23 cellular contexts compared by ENCODE assay signal in genomic region chr5:158054073-158054387, GRCh38.
"Had no signal": no experiment of that assay in that cellular context is flagged by ENCODE, and none has a peak within 500 bp of the region (broad histone marks: within the 10 kb centered on the region; RNA-seq: fewer than 3 reads in every experiment).

No MANE protein-coding gene starts in this region.

- ATAC-seq: gastrocnemius medialis; left cardiac atrium; left lung; naive thymus-derived CD4-positive, alpha-beta T cell; stimulated activated naive CD8-positive, alpha-beta T cell treated with anti-CD3 and anti-CD28 coated beads, Interleukin-15, amount 100 ng/mL, for 72 hours; upper lobe of right lung had no signal

- H3K4me3 Mint-ChIP-seq: naive thymus-derived CD4-positive, alpha-beta T cell; stimulated activated naive CD8-positive, alpha-beta T cell treated with anti-CD3 and anti-CD28 coated beads, Interleukin-15, amount 100 ng/mL, for 72 hours had no signal

- H3K4me1 Mint-ChIP-seq: naive thymus-derived CD4-positive, alpha-beta T cell; stimulated activated naive CD8-positive, alpha-beta T cell treated with anti-CD3 and anti-CD28 coated beads, Interleukin-15, amount 100 ng/mL, for 72 hours had no signal

- H3K27ac ChIP-seq: dorsolateral prefrontal cortex, gastrocnemius medialis, left lung, right lobe of liver, suprapubic skin, transverse colon, upper lobe of right lung, vagina had no signal

- H3K4me3 ChIP-seq: dorsolateral prefrontal cortex, gastrocnemius medialis, left lung, pancreas, right lobe of liver, suprapubic skin, transverse colon, upper lobe of right lung, vagina had no signal

- H3K9me3 Mint-ChIP-seq: naive thymus-derived CD4-positive, alpha-beta T cell; stimulated activated naive CD8-positive, alpha-beta T cell treated with anti-CD3 and anti-CD28 coated beads, Interleukin-15, amount 100 ng/mL, for 72 hours had no signal

- DNase-seq: dorsolateral prefrontal cortex; effector CD4-positive, alpha-beta T cell; gastrocnemius medialis; head of caudate nucleus; kidney; left cardiac atrium; left lung; mesenchymal stem cell; midbrain; naive thymus-derived CD4-positive, alpha-beta T cell; occipital lobe; right lobe of liver; small intestine; stimulated activated CD4-positive, alpha-beta T cell treated with anti-CD3 and anti-CD28 coated beads, Interleukin-1b, Interleukin-23, amount 100 ng/mL, for 48 hours; stimulated activated CD4-positive, alpha-beta T cell treated with anti-CD3 and anti-CD28 coated beads, Interleukin-4, amount 100 ng/mL, for 1 hour; stimulated activated CD8-positive, alpha-beta memory T cell treated with anti-CD3 and anti-CD28 coated beads, Interleukin-4, amount 100 ng/mL, for 48 hours; stimulated activated naive CD4-positive, alpha-beta T cell; stimulated activated naive CD8-positive, alpha-beta T cell treated with anti-CD3 and anti-CD28 coated beads, Interleukin-15, amount 100 ng/mL, for 72 hours; transverse colon; upper lobe of right lung had no signal

- H3K36me3 ChIP-seq: gastrocnemius medialis, left lung, pancreas, right lobe of liver, suprapubic skin, transverse colon, upper lobe of right lung, vagina had no signal

- H3K4me1 ChIP-seq: gastrocnemius medialis, pancreas, right lobe of liver, upper lobe of right lung had no signal

- H3K27ac Mint-ChIP-seq: naive thymus-derived CD4-positive, alpha-beta T cell; stimulated activated naive CD8-positive, alpha-beta T cell treated with anti-CD3 and anti-CD28 coated beads, Interleukin-15, amount 100 ng/mL, for 72 hours had no signal

- H3K9me3 ChIP-seq: gastrocnemius medialis, left lung, pancreas, right lobe of liver, suprapubic skin, transverse colon, upper lobe of right lung, vagina had no signal

- H3K27me3 ChIP-seq: gastrocnemius medialis, left lung, pancreas, right lobe of liver, suprapubic skin, transverse colon, upper lobe of right lung, vagina had no signal

- H3K36me3 Mint-ChIP-seq: naive thymus-derived CD4-positive, alpha-beta T cell had no signal
